Comparison of ENCODE assay signal across 8 cellular contexts in genomic region chr20:50930139-50931047, GRCh38. TPM values are rescaled to one million over a fixed set of nuclear protein-coding genes. Genes with fewer than 3 reads are reported as not detected.
DNase-seq lines count a peak whose midpoint lies in the region; ATAC-seq and TF ChIP-seq lines count a peak whose summit lies in the region.

No MANE protein-coding gene starts in this region.

- H3K4me3 ChIP-seq in SK-N-MC: peak overlapping the region; percentile 91
- H3K4me3 ChIP-seq in colonic mucosa: peak overlapping the region; percentile 71

- H3K36me3 ChIP-seq in SK-N-MC (ENCODE audit: insufficient read depth, low read length) (peaks cover 61% of the 10 kb centered on the region), colonic mucosa (peaks cover 3% of the 10 kb centered on the region)

- H3K4me1 ChIP-seq in colonic mucosa: peaks cover 9% of the 10 kb centered on the region

- intact Hi-C loops in colonic mucosa (cut with DNase I): no loop called here

- TF ChIP-seq CTCF in colonic mucosa (IDR thresholded peaks at IDR 0.05): no peak

- H3K27ac ChIP-seq in SK-N-MC: peak overlapping the region; percentile 98
- H3K27ac ChIP-seq in colonic mucosa: peak overlapping the region; percentile 96
- peak overlapping the region; percentile 98 for H3K27ac ChIP-seq in substantia nigra (ENCODE audit: low read depth, low read length, poor library complexity, severe bottlenecking)

- DNase-seq in SK-N-MC (ENCODE audit: low read depth, low spot score) (no peak), colonic mucosa (peak; percentile 34), lung microvascular endothelial cell (ENCODE audit: low read depth in 2 of 2) (peak; percentile 16 to 36), substantia nigra (lab: John Stamatoyannopoulos, UW) (peak in 32 of 49 donors; percentile 6 to 55 (median 21)), dedifferentiated amniotic fluid mesenchymal stem cell (ENCODE audit: extremely low spot score) (no peak)

- H3K9ac ChIP-seq in SK-N-MC (ENCODE audit: insufficient read length) (peak overlapping the region; percentile 91), colonic mucosa (ENCODE audit: low read depth in 2 of 2, low read length in 2 of 2) (peak overlapping the region; percentile 85 to 94)

- H3K9me3 ChIP-seq in SK-N-MC (ENCODE audit: low read depth, low read length) (no peaks in the 10 kb centered on the region), colonic mucosa (no peaks in the 10 kb centered on the region)

- peak; percentile 4 for ATAC-seq in GM18511 (IDR thresholded peaks at IDR 0.05; ENCODE audit: unreplicated experiment)
- ATAC-seq in HG02973 (IDR thresholded peaks at IDR 0.05; ENCODE audit: unreplicated experiment): peak; percentile 6
- ATAC-seq in GM18519 (IDR thresholded peaks at IDR 0.05; ENCODE audit: low FRiP score, unreplicated experiment): no peak

- no peaks in the 10 kb centered on the region for H3K27me3 ChIP-seq in colonic mucosa

RNA-seq across cellular contexts. Expression of gene ADNP, which starts 0.8 kb away (rescaled TPM):
- 10 to 100 TPM; 46.8 to 54.0 TPM for total RNA-seq in colonic mucosa
- 24.6 and 24.8 TPM in 2 replicates for total RNA-seq in lung microvascular endothelial cell

RNA-seq across cellular contexts. Expression of gene DPM1, which starts 27.9 kb away (rescaled TPM):
- 10 to 100 TPM; 37.0 to 43.9 TPM for total RNA-seq in colonic mucosa
- total RNA-seq in lung microvascular endothelial cell: 41.6 and 43.3 TPM in 2 replicates

RNA-seq across cellular contexts. Expression of gene MOCS3, which starts 28.2 kb away (rescaled TPM):
- total RNA-seq in colonic mucosa (1 to 10 TPM; 4.6 to 5.1 TPM), lung microvascular endothelial cell (5.4 and 7.9 TPM in 2 replicates)

Comparison
In these comparisons a context has a peak if more than half of its experiments do, and no peak if none do; other contexts are left out.
1. DNase-seq: peak in colonic mucosa (single experiment), lung microvascular endothelial cell (2 of 2) and substantia nigra (32 of 49); none in SK-N-MC (single experiment) and dedifferentiated amniotic fluid mesenchymal stem cell (single experiment).
2. Peak in every context shown above with its lines, with median percentiles within 50 percentile points of each other: H3K27ac ChIP-seq.